Comparison of ENCODE assay signal across 13 cellular contexts in the genomic region with DNA sequence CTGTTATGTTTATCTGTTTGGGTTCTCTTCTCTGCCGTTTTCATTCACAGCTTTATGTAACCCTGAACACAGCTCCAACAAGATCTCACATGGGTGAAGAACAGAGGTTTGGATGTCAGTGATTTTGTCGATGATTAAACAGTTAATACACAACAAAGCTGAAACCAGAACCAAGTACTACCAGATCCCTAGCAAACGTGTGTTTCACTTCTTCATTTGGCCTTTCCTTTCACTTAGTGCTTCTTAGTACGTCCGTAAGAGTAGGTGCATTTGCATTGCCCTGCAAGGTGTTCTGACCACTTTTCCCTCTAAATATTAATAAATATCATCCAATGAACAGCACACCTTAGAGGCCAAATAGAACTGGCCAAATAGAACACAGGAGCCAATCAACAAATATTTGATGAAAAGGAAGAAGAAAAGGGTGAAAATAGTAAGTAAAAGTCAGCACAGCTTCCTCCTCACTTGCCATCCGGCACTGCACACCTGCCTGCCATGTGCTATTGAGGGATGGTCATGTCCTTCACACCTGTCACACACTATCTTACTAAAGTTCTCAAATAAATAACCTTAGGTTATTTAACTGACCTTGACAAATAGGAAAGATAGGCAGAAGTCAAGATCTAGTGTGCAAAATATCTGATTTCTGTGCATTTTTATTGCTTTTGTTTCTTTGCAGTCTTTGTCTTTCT.
A peak's percentile ranks its signal among the peaks of the same experiment; 100 is the strongest.
DNase-seq lines count a peak whose midpoint lies in the region; ATAC-seq lines count a peak whose summit lies in the region.
"Had no signal": no experiment of that assay in that cellular context is flagged by ENCODE, and none has a peak within 500 bp of the region (broad histone marks: within the 10 kb centered on the region; RNA-seq: fewer than 3 reads in every experiment).

No MANE protein-coding gene starts in this region.

- DNase-seq in COR-L47 (lab: John Stamatoyannopoulos, UW) (no peak), MV-4-11 (lab: John Stamatoyannopoulos, UW) (no peak), NCI-H1694 (lab: John Stamatoyannopoulos, UW) (no peak)
- DNase-seq in activated CD8-positive, alpha-beta memory T cell treated with anti-CD3 and anti-CD28 coated beads, Interleukin-2, amount 50 U/mL, for 48 hours, result no peak
- DNase-seq: activated naive CD8-positive, alpha-beta T cell treated with anti-CD3 and anti-CD28 coated beads for 36 hours; DMS53; mesenchymal stem cell; NCI-H345; stimulated activated CD4-positive, alpha-beta T cell treated with anti-CD3 and anti-CD28 coated beads, Interleukin-12 subunit alpha, Interleukin-12 subunit beta, amount 100 ng/mL, for 4 hours had no signal

- ATAC-seq in GM18508 (IDR thresholded peaks at IDR 0.05; ENCODE audit: insufficient read depth, unreplicated experiment), result peak; percentile 99
- peak; percentile 99 for ATAC-seq in GM19467 (IDR thresholded peaks at IDR 0.05; ENCODE audit: unreplicated experiment)
- ATAC-seq in HG02884 (IDR thresholded peaks at IDR 0.05; ENCODE audit: unreplicated experiment), result peak; percentile 77
- peak; percentile 94 for ATAC-seq in HG03469 (IDR thresholded peaks at IDR 0.05; ENCODE audit: unreplicated experiment)
